1 cellular context compared by ENCODE assay signal in genomic region chr5:1061292-1061691, GRCh38. TPM values are rescaled to one million over a fixed set of nuclear protein-coding genes. Genes with fewer than 3 reads are reported as not detected.
"Had no signal": no experiment of that assay in that cellular context is flagged by ENCODE, and none has a peak within 500 bp of the region (broad histone marks: within the 10 kb centered on the region; RNA-seq: fewer than 3 reads in every experiment).

No MANE protein-coding gene starts in this region.

RNA-seq across cellular contexts. Expression of gene NKD2, which starts 52.7 kb away (rescaled TPM):
- polyA plus RNA-seq: SK-N-SH had no signal
